ENCODE assay signal across 17 cellular contexts in the genomic region with DNA sequence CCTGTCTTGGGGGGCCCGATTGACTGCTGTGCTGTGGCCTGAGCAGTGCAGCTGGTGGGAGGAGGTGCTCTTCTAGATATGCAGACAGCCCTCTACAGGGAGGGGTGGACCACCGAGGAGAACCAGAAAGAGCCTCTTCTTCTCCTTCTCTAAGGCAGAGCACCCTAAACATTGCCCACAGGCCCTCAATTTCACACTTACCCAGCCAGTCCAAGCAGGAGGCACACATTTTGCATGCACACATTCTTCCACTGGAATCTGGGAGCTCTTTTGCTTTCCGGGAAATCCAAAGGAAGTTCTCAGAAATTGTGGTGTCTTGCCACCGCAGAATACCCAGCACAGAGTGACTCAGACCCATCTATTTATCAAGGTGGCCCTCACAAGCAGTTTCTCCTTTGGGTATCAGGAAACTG. TPM values are rescaled to one million over a fixed set of nuclear protein-coding genes. Genes with fewer than 3 reads are reported as not detected.
DNase-seq lines count a peak whose midpoint lies in the region; ATAC-seq and TF ChIP-seq lines count a peak whose summit lies in the region.
"Had no signal": no experiment of that assay in that cellular context is flagged by ENCODE, and none has a peak within 500 bp of the region (broad histone marks: within the 10 kb centered on the region; RNA-seq: fewer than 3 reads in every experiment).

No MANE protein-coding gene starts in this region.

- peak overlapping the region in 1 of 5 donors; percentile 37 for H3K9ac ChIP-seq in subcutaneous abdominal adipose tissue (ENCODE audit: low read length in 5 of 5)

- no peaks in the 10 kb centered on the region for H4K20me1 ChIP-seq in osteoblast (ENCODE audit: insufficient read depth, low read length)

- H2AFZ ChIP-seq in osteoblast (ENCODE audit: low read length): no peak overlapping the region

- H3K4me3 Mint-ChIP-seq in activated CD4-positive, alpha-beta memory T cell treated with anti-CD3 and anti-CD28 coated beads, Interleukin-2, amount 10 ng/mL, durations not matched to agents 7 days and 5 days: no peak overlapping the region
- H3K4me3 Mint-ChIP-seq in activated CD4-positive, alpha-beta memory T cell treated with anti-CD3 and anti-CD28 coated beads for 36 hours: no peak overlapping the region
- no peak overlapping the region for H3K4me3 Mint-ChIP-seq in effector memory CD8-positive, alpha-beta T cell
- H3K4me3 Mint-ChIP-seq: activated B cell treated with CpG ODN at 0.5 μM for 24 hours; activated T-cell treated with anti-CD3 and anti-CD28 coated beads, Interleukin-2, amount 50 U/mL, for 4 hours had no signal

- H3K9me3 Mint-ChIP-seq in activated CD4-positive, alpha-beta memory T cell treated with anti-CD3 and anti-CD28 coated beads, Interleukin-2, amount 10 ng/mL, durations not matched to agents 7 days and 5 days: no peaks in the 10 kb centered on the region
- H3K9me3 Mint-ChIP-seq in activated CD4-positive, alpha-beta memory T cell treated with anti-CD3 and anti-CD28 coated beads for 36 hours: no peaks in the 10 kb centered on the region
- H3K9me3 Mint-ChIP-seq in effector memory CD8-positive, alpha-beta T cell: no peaks in the 10 kb centered on the region
- H3K9me3 Mint-ChIP-seq: activated B cell treated with CpG ODN at 0.5 μM for 24 hours; activated T-cell treated with anti-CD3 and anti-CD28 coated beads, Interleukin-2, amount 50 U/mL, for 4 hours had no signal

- peaks cover 2% of the 10 kb centered on the region for H3K27me3 Mint-ChIP-seq in activated CD4-positive, alpha-beta memory T cell treated with anti-CD3 and anti-CD28 coated beads, Interleukin-2, amount 10 ng/mL, durations not matched to agents 7 days and 5 days
- no peaks in the 10 kb centered on the region for H3K27me3 Mint-ChIP-seq in activated CD4-positive, alpha-beta memory T cell treated with anti-CD3 and anti-CD28 coated beads for 36 hours
- H3K27me3 Mint-ChIP-seq in effector memory CD8-positive, alpha-beta T cell: peaks cover 0 to 5% of the 10 kb centered on the region in 2 donors

- no peak overlapping the region for H3K4me3 ChIP-seq in subcutaneous abdominal adipose tissue (ENCODE audit: low read depth in 1 of 5, low read length in 5 of 5)
- no peak overlapping the region for H3K4me3 ChIP-seq in osteoblast (ENCODE audit: insufficient read depth, low read length)
- H3K4me3 ChIP-seq: A549, esophagus muscularis mucosa, prostate gland had no signal

- H3K4me2 ChIP-seq in osteoblast (ENCODE audit: insufficient read depth, low read length): no peak overlapping the region
- H3K4me2 ChIP-seq: A549 had no signal

- no peaks in the 10 kb centered on the region for H3K27me3 ChIP-seq in subcutaneous abdominal adipose tissue (ENCODE audit: control insufficient read depth in 5 of 5, insufficient read depth in 4 of 5, low read length in 5 of 5)
- no peaks in the 10 kb centered on the region for H3K27me3 ChIP-seq in osteoblast (ENCODE audit: insufficient read depth, low read length)
- H3K27me3 ChIP-seq: esophagus muscularis mucosa had no signal

- no peak for TF ChIP-seq CTCF in osteoblast (IDR thresholded peaks at IDR 0.05; ENCODE audit: extremely low read depth, low read depth, low read length)

- no peaks in the 10 kb centered on the region for H3K36me3 Mint-ChIP-seq in activated CD4-positive, alpha-beta memory T cell treated with anti-CD3 and anti-CD28 coated beads, Interleukin-2, amount 10 ng/mL, durations not matched to agents 7 days and 5 days (ENCODE audit: low read depth)
- no peaks in the 10 kb centered on the region for H3K36me3 Mint-ChIP-seq in activated CD4-positive, alpha-beta memory T cell treated with anti-CD3 and anti-CD28 coated beads for 36 hours
- H3K36me3 Mint-ChIP-seq in effector memory CD8-positive, alpha-beta T cell (ENCODE audit: insufficient read depth): no peaks in the 10 kb centered on the region

- intact Hi-C loops in activated CD4-positive, alpha-beta memory T cell treated with anti-CD3 and anti-CD28 coated beads for 36 hours (cut with micrococcal nuclease): no loop called here

- H3K4me1 Mint-ChIP-seq in activated CD4-positive, alpha-beta memory T cell treated with anti-CD3 and anti-CD28 coated beads, Interleukin-2, amount 10 ng/mL, durations not matched to agents 7 days and 5 days: peaks cover 37% of the 10 kb centered on the region
- peaks cover 28% of the 10 kb centered on the region for H3K4me1 Mint-ChIP-seq in activated CD4-positive, alpha-beta memory T cell treated with anti-CD3 and anti-CD28 coated beads for 36 hours (ENCODE audit: low read depth)
- H3K4me1 Mint-ChIP-seq in effector memory CD8-positive, alpha-beta T cell (ENCODE audit: low read depth in 2 of 2): peaks cover 0 to 27% of the 10 kb centered on the region in 2 donors
- H3K4me1 Mint-ChIP-seq: activated B cell treated with CpG ODN at 0.5 μM for 24 hours had no signal

- H3K4me1 ChIP-seq in subcutaneous abdominal adipose tissue (ENCODE audit: control insufficient read depth in 5 of 5, insufficient read depth in 5 of 5, low read length in 5 of 5): peaks cover 5 to 32% (median 25%) of the 10 kb centered on the region in 5 donors
- peaks cover 6% of the 10 kb centered on the region for H3K4me1 ChIP-seq in osteoblast (ENCODE audit: insufficient read depth, low read length)
- H3K4me1 ChIP-seq: prostate gland had no signal

- ATAC-seq in effector memory CD8-positive, alpha-beta T cell (replicated peaks): peak; percentile 39
- ATAC-seq: A549 had no signal

- H3K27ac Mint-ChIP-seq in activated CD4-positive, alpha-beta memory T cell treated with anti-CD3 and anti-CD28 coated beads, Interleukin-2, amount 10 ng/mL, durations not matched to agents 7 days and 5 days: no peak overlapping the region
- no peak overlapping the region for H3K27ac Mint-ChIP-seq in activated CD4-positive, alpha-beta memory T cell treated with anti-CD3 and anti-CD28 coated beads for 36 hours
- peak overlapping the region in 1 of 2 donors; percentile 32 for H3K27ac Mint-ChIP-seq in effector memory CD8-positive, alpha-beta T cell
- H3K27ac Mint-ChIP-seq: activated B cell treated with CpG ODN at 0.5 μM for 24 hours had no signal

- no peaks in the 10 kb centered on the region for H3K79me2 ChIP-seq in osteoblast (ENCODE audit: insufficient read depth, low read length)

- H3K27ac ChIP-seq in subcutaneous abdominal adipose tissue (ENCODE audit: low read depth, low read length) (peak overlapping the region; percentile 44), osteoblast (ENCODE audit: low read depth, low read length) (no peak overlapping the region)
- H3K27ac ChIP-seq: esophagus muscularis mucosa, prostate gland had no signal

- H3K9me3 ChIP-seq in subcutaneous abdominal adipose tissue (ENCODE audit: control insufficient read depth in 5 of 5, low read length in 5 of 5): no peaks in the 10 kb centered on the region
- no peaks in the 10 kb centered on the region for H3K9me3 ChIP-seq in osteoblast (ENCODE audit: low read depth, low read length)
- H3K9me3 ChIP-seq: A549, esophagus muscularis mucosa, prostate gland had no signal

- CTCF ChIA-PET in activated CD4-positive, alpha-beta memory T cell treated with anti-CD3 and anti-CD28 coated beads, Interleukin-2, amount 10 ng/mL, durations not matched to agents 7 days and 5 days (lab: Charles Lee): interaction anchor here (0.7 to 1.2 kb wide), 2 partner anchors 12 to 88 kb away, joined by 3 read pairs; no protein-coding TSS in a partner anchor
- CTCF ChIA-PET in activated CD4-positive, alpha-beta memory T cell treated with anti-CD3 and anti-CD28 coated beads for 36 hours (lab: Charles Lee): no interaction called here

- POLR2A ChIA-PET in activated CD4-positive, alpha-beta memory T cell treated with anti-CD3 and anti-CD28 coated beads, Interleukin-2, amount 10 ng/mL, durations not matched to agents 7 days and 5 days (lab: Charles Lee): interaction anchor here (1.1 kb wide), 1 partner anchor 81 kb away, joined by 3 read pairs; no protein-coding TSS in a partner anchor
- POLR2A ChIA-PET in activated CD4-positive, alpha-beta memory T cell treated with anti-CD3 and anti-CD28 coated beads for 36 hours (lab: Charles Lee): no interaction called here

- peak; percentile 31 for DNase-seq in activated CD4-positive, alpha-beta memory T cell treated with anti-CD3 and anti-CD28 coated beads, Interleukin-2, amount 10 ng/mL, durations not matched to agents 7 days and 5 days
- DNase-seq in activated CD4-positive, alpha-beta memory T cell treated with anti-CD3 and anti-CD28 coated beads for 36 hours: no peak
- DNase-seq in OCI-M1 (lab: John Stamatoyannopoulos, UW) (peak; percentile 71), osteoblast (ENCODE audit: insufficient read length, low spot score, missing footprints) (no peak), NOMO-1 treated with dmso at 0.1 percent for 144 hours (lab: John Stamatoyannopoulos, UW; ENCODE audit: unreplicated experiment) (no peak)
- no peak for DNase-seq in effector memory CD8-positive, alpha-beta T cell
- no peak for DNase-seq in NK-92 treated with Interleukin-12 subunit alpha and Interleukin-12 subunit beta, amount 100 ng/mL, for 24 hours (lab: John Stamatoyannopoulos, UW)
- DNase-seq: activated B cell treated with CpG ODN at 0.5 μM for 24 hours; activated T-cell treated with anti-CD3 and anti-CD28 coated beads, Interleukin-2, amount 50 U/mL, for 4 hours; cortex of kidney; hippocampal formation; NCI-H1436 treated with DMSO at 0.1 percent for 48 hours; trophoblast cell had no signal

- H3K36me3 ChIP-seq in subcutaneous abdominal adipose tissue (ENCODE audit: control insufficient read depth in 5 of 5, insufficient read depth in 5 of 5, low read length in 5 of 5) (peaks cover 0 to 11% (median 4%) of the 10 kb centered on the region in 5 donors), osteoblast (ENCODE audit: insufficient read depth, low read length) (no peaks in the 10 kb centered on the region)
- H3K36me3 ChIP-seq: esophagus muscularis mucosa, prostate gland had no signal

RNA-seq across cellular contexts. Expression of a gene that starts 45.8 kb away (rescaled TPM):
- total RNA-seq in activated CD4-positive, alpha-beta memory T cell treated with anti-CD3 and anti-CD28 coated beads, Interleukin-2, amount 10 ng/mL, durations not matched to agents 7 days and 5 days: 1 to 10 TPM; 6.5 to 8.5 TPM
- 1 to 10 TPM; 1.2 to 1.3 TPM for total RNA-seq in activated CD4-positive, alpha-beta memory T cell treated with anti-CD3 and anti-CD28 coated beads for 36 hours
- total RNA-seq in osteoblast: 9.0 and 14.1 TPM in 2 replicates

Comparison
In these comparisons a context has a peak if more than half of its experiments do, and no peak if none do; other contexts are left out.
1. DNase-seq: peak in activated CD4-positive, alpha-beta memory T cell treated with anti-CD3 and anti-CD28 coated beads, Interleukin-2, amount 10 ng/mL, durations not matched to agents 7 days and 5 days (single experiment) and OCI-M1 (single experiment); none in activated CD4-positive, alpha-beta memory T cell treated with anti-CD3 and anti-CD28 coated beads for 36 hours (single experiment), effector memory CD8-positive, alpha-beta T cell (0 of 3), osteoblast (single experiment), NK-92 treated with Interleukin-12 subunit alpha and Interleukin-12 subunit beta, amount 100 ng/mL, for 24 hours (single experiment) and NOMO-1 treated with dmso at 0.1 percent for 144 hours (single experiment).